In genomic region chr22:44802956-44803355, GRCh38 we compare ENCODE assay signal across 1 cellular context.
TF ChIP-seq lines count a peak whose summit lies in the region.

No MANE protein-coding gene starts in this region.

TF ChIP-seq in K562, 482 proteins besides CTCF, POLR2A, EP300 and RAD21:
- TF ChIP-seq CGGBP1 (CRISPR knock-in tag; IDR thresholded peaks at IDR 0.05) (no peak), GTF2E2 (tag; IDR thresholded peaks at IDR 0.05) (no peak), ZKSCAN8 (CRISPR knock-in tag; IDR thresholded peaks at IDR 0.05) (0 out of 2 replicates have a peak, but pooled peaks have one; percentile 39), ZFPM2 (CRISPR knock-in tag; IDR thresholded peaks at IDR 0.05) (no peak), ZNF639 (CRISPR knock-in tag; conservative IDR thresholded peaks at IDR 0.05 in 1 of 2, IDR thresholded peaks at IDR 0.05 in 1 of 2) (no peak), E2F1 (CRISPR knock-in tag; IDR thresholded peaks at IDR 0.05) (no peak)
